In the genomic region with DNA sequence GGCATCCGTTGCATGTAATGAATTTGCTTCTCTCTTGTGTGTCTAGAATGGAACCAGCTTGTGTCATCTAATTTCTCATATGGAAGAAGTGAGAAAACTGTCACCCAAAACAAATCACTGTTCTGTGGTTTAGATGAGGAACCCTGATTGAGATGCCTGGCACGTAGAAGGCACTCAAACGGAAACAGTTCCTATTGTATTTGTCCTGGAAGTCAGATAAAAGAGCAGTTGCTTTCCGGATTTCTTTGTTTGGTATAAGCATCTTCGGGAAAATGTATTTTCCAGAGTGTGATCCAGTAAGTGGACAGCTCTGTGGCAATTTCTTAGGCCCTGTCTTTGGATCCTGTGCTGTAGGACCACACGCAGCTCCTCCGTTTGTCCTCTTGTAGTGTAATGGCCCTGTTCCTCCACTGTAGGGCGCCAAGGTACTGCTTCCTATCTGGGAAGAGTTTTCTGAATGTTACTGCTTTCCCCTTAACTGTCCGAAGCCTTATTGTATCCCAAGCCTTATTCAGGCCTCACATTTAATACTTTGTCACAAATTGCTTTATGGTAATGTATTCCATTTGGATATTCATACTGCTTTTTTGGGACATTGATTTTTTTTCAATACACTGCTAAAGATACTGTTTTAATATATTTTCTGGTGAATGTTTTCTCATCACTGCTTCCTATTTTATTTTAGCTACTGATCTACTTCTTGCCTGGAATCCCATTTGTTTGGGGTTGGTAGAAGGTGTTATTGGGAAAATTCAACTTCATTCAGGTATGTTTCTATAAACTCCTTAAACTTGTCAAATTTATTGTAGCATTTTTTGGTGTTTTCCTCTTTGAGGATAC, we compare ENCODE assay signal across 8 cellular contexts. TPM values are rescaled to one million over a fixed set of nuclear protein-coding genes. Genes with fewer than 3 reads are reported as not detected.
A peak's percentile ranks its signal among the peaks of the same experiment; 100 is the strongest.
DNase-seq lines count a peak whose midpoint lies in the region; ATAC-seq, FAIRE-seq and TF ChIP-seq lines count a peak whose summit lies in the region.

No MANE protein-coding gene starts in this region.

- in situ Hi-C loops in G401 (cut with HindIII; ENCODE audit: low sequenced_read_pairs), result no loop called here

- no peaks in the 10 kb centered on the region for H3K9me3 ChIP-seq in MM.1S (replicated peaks; ENCODE audit: insufficient read depth, low read length)

- no peaks in the 10 kb centered on the region for H4K20me1 ChIP-seq in MM.1S (ENCODE audit: insufficient read depth, low read length)

- H3K4me3 ChIP-seq in MM.1S (ENCODE audit: low read length), result no peak overlapping the region

- no peak for TF ChIP-seq POLR2A in H54 (IDR thresholded peaks at IDR 0.05; ENCODE audit: low read depth, low read length)

- H3K36me3 ChIP-seq in MM.1S (replicated peaks; ENCODE audit: insufficient read depth, low read length), result no peaks in the 10 kb centered on the region

- 0 out of 2 replicates have a peak, but pooled peaks cover 6% of the 10 kb centered on the region for H3K79me2 ChIP-seq in MM.1S (ENCODE audit: low read length)

- TF ChIP-seq CTCF in MM.1S (IDR thresholded peaks at IDR 0.05; ENCODE audit: low read length), result peak; percentile 89

- no peaks in the 10 kb centered on the region for H3K9me2 ChIP-seq in MM.1S (replicated peaks; ENCODE audit: insufficient read depth, low read length)

- H3K27me3 ChIP-seq in MM.1S (replicated peaks; ENCODE audit: insufficient read depth, low read length), result no peaks in the 10 kb centered on the region

- H3K27ac Mint-ChIP-seq in activated naive CD4-positive, alpha-beta T cell treated with anti-CD3 and anti-CD28 coated beads, Interleukin-2, amount 50 U/mL, for 72 hours, result no peak overlapping the region

- H3K36me3 Mint-ChIP-seq in activated naive CD4-positive, alpha-beta T cell treated with anti-CD3 and anti-CD28 coated beads, Interleukin-2, amount 50 U/mL, for 72 hours, result peaks cover 0 to 7% of the 10 kb centered on the region in 2 donors

- intact Hi-C loops in Right ventricle myocardium inferior (cut with DNase I), result loop anchor here (5.0 kb wide), 1 partner anchor 107 kb away; no protein-coding TSS in a partner anchor

- no peak overlapping the region for H3K4me2 ChIP-seq in MM.1S (ENCODE audit: low read depth, low read length)

- H3F3A ChIP-seq in MM.1S (ENCODE audit: insufficient read depth, low read length), result no peaks in the 10 kb centered on the region

- ATAC-seq in activated naive CD4-positive, alpha-beta T cell treated with anti-CD3 and anti-CD28 coated beads, Interleukin-2, amount 50 U/mL, for 72 hours, result peak; percentile 90 to 91
- peak; percentile 95 for ATAC-seq in Right ventricle myocardium inferior

- no peak overlapping the region for H2AFZ ChIP-seq in MM.1S (ENCODE audit: low read length)

- FAIRE-seq in H54 (lab: Jason Lieb, UNC), result peak; percentile 52

- no peak overlapping the region for H3K27ac ChIP-seq in MM.1S (ENCODE audit: low read length)

- DNase-seq in G401 (ENCODE audit: low spot score), result peak; percentile 93
- peak; percentile 45 for DNase-seq in H54 (ENCODE audit: insufficient read length, low spot score)
- DNase-seq in MM.1S, result peak; percentile 63
- peak; percentile 70 for DNase-seq in SK-N-DZ (ENCODE audit: low spot score)
- peak in 1 of 2 donors; percentile 61 for DNase-seq in activated naive CD4-positive, alpha-beta T cell treated with anti-CD3 and anti-CD28 coated beads, Interleukin-2, amount 50 U/mL, for 72 hours (ENCODE audit: low spot score in 2 of 2)
- no peak for DNase-seq in Right ventricle myocardium inferior (ENCODE audit: missing footprints)
- DNase-seq in pons (ENCODE audit: low spot score), result peak; percentile 98
- DNase-seq in NCI-H187 (lab: John Stamatoyannopoulos, UW), result no peak

- H3K4me1 ChIP-seq in MM.1S (ENCODE audit: low read length), result no peaks in the 10 kb centered on the region

- H3K9ac ChIP-seq in MM.1S (ENCODE audit: low read length), result no peak overlapping the region

- no peaks in the 10 kb centered on the region for H3K9me3 Mint-ChIP-seq in activated naive CD4-positive, alpha-beta T cell treated with anti-CD3 and anti-CD28 coated beads, Interleukin-2, amount 50 U/mL, for 72 hours

RNA-seq across cellular contexts. Expression of gene INPP5F, which starts 24.8 kb away (rescaled TPM):
- total RNA-seq in G401 (2014; rRNA removed; shearing (Covaris generic)), result 7.9 and 10.1 TPM in 2 replicates
- polyA plus RNA-seq in SK-N-DZ (2014; cell fraction: cytosol; rRNA removed), result 24.1 and 26.1 TPM in 2 replicates
- 25.5 and 30.2 TPM in 2 replicates for polyA plus RNA-seq in SK-N-DZ (2014; cell fraction: nucleus; rRNA removed)
- 10 to 100 TPM; 23.0 to 27.3 TPM for total RNA-seq in activated naive CD4-positive, alpha-beta T cell treated with anti-CD3 and anti-CD28 coated beads, Interleukin-2, amount 50 U/mL, for 72 hours
- 4.0 TPM for total RNA-seq in Right ventricle myocardium inferior

Comparison
In these comparisons a context has a peak if more than half of its experiments do, and no peak if none do; other contexts are left out.
1. DNase-seq: peak in G401 (single experiment), H54 (single experiment), MM.1S (single experiment), SK-N-DZ (single experiment) and pons (single experiment); none in Right ventricle myocardium inferior (single experiment) and NCI-H187 (0 of 2).